In genomic region chr4:2802618-2803531, GRCh38 we compare ENCODE assay signal across 16 cellular contexts. TPM values are rescaled to one million over a fixed set of nuclear protein-coding genes. Genes with fewer than 3 reads are reported as not detected.
A peak's percentile ranks its signal among the peaks of the same experiment; 100 is the strongest.
DNase-seq lines count a peak whose midpoint lies in the region; ATAC-seq and TF ChIP-seq lines count a peak whose summit lies in the region.
"Had no signal": no experiment of that assay in that cellular context is flagged by ENCODE, and none has a peak within 500 bp of the region (broad histone marks: within the 10 kb centered on the region; RNA-seq: fewer than 3 reads in every experiment).

No MANE protein-coding gene starts in this region.

- H3K27me3 ChIP-seq in right atrium auricular region: no peaks in the 10 kb centered on the region
- no peaks in the 10 kb centered on the region for H3K27me3 ChIP-seq in heart left ventricle
- H3K27me3 ChIP-seq in aorta (ENCODE audit: control insufficient read depth in 1 of 2, insufficient read depth in 2 of 2, low read length in 1 of 2): no peaks in the 10 kb centered on the region

- H3K36me3 Mint-ChIP-seq in nephron (ENCODE audit: low read depth): no peaks in the 10 kb centered on the region
- H3K36me3 Mint-ChIP-seq: mesothelial cell of epicardium, T-cell had no signal

- H3K36me3 ChIP-seq in right atrium auricular region (no peaks in the 10 kb centered on the region), heart left ventricle (peaks cover 0 to 7% (median 0%) of the 10 kb centered on the region in 9 donors), aorta (ENCODE audit: control insufficient read depth in 1 of 2, insufficient read depth in 2 of 2, low read length in 1 of 2) (no peaks in the 10 kb centered on the region)

- H3K9me3 ChIP-seq in right atrium auricular region (no peaks in the 10 kb centered on the region), heart left ventricle (no peaks in the 10 kb centered on the region), aorta (ENCODE audit: control insufficient read depth, low read length) (no peaks in the 10 kb centered on the region)

- peaks cover 0 to 97% of the 10 kb centered on the region in 2 donors for H3K4me1 ChIP-seq in right atrium auricular region
- peaks cover 54 to 98% (median 92%) of the 10 kb centered on the region in 12 donors for H3K4me1 ChIP-seq in heart left ventricle
- no peaks in the 10 kb centered on the region for H3K4me1 ChIP-seq in aorta (ENCODE audit: control insufficient read depth in 1 of 2, insufficient read depth in 2 of 2, low read length in 2 of 2)

- H3K4me3 ChIP-seq in right atrium auricular region (no peak overlapping the region), heart left ventricle (no peak overlapping the region), aorta (ENCODE audit: low read length in 2 of 2) (no peak overlapping the region)
- H3K4me3 ChIP-seq: smooth muscle cell had no signal

- 88 to 93% (median 90%) methylated on average over 21 to 27 of the region's 27 CpGs for WGBS in heart left ventricle, 4 donors
- WGBS in aorta, 2 donors: 93% methylated on average over 26 to 27 of the region's 27 CpGs

- H3K27me3 Mint-ChIP-seq in nephron (ENCODE audit: low read depth): peaks cover 3% of the 10 kb centered on the region
- H3K27me3 Mint-ChIP-seq: stimulated activated naive B cell treated with anti-CD40 and anti-IgM and Interleukin-4, amounts not matched to agents 10 μg/mL and 1 μg/mL and 100 μg/mL, for 72 hours; T-cell had no signal

- H3K27ac ChIP-seq in right atrium auricular region: no peak overlapping the region
- H3K27ac ChIP-seq in heart left ventricle: peak overlapping the region in 7 of 12 donors; percentile 9 to 82 (median 44)
- no peak overlapping the region for H3K27ac ChIP-seq in aorta (ENCODE audit: low read depth in 1 of 2, low read length in 2 of 2)
- H3K27ac ChIP-seq: VCaP had no signal

- peak overlapping the region in 2 of 3 experiments; percentile 48 to 99 for H3K27ac Mint-ChIP-seq in nephron
- H3K27ac Mint-ChIP-seq: mesothelial cell of epicardium had no signal

- no peak for TF ChIP-seq POLR2A in heart left ventricle (IDR thresholded peaks at IDR 0.05)

- no peak overlapping the region for H3K4me3 Mint-ChIP-seq in nephron
- H3K4me3 Mint-ChIP-seq: mesothelial cell of epicardium; stimulated activated naive B cell treated with anti-CD40 and anti-IgM and Interleukin-4, amounts not matched to agents 10 μg/mL and 1 μg/mL and 100 μg/mL, for 72 hours; T-cell had no signal

- peaks cover 33% of the 10 kb centered on the region for H3K4me1 Mint-ChIP-seq in nephron

- DNase-seq in Right ventricle myocardium inferior (ENCODE audit: missing footprints): peak; percentile 32
- no peak for DNase-seq in right atrium auricular region (ENCODE audit: low spot score)
- DNase-seq in heart left ventricle: peak in 3 of 5 donors; percentile 21 to 51 (median 25)
- DNase-seq in aorta: peak; percentile 36 to 57
- DNase-seq in NCI-H446 (lab: John Stamatoyannopoulos, UW): no peak
- DNase-seq in stimulated activated CD4-positive, alpha-beta T cell treated with anti-CD3 and anti-CD28 coated beads, Interleukin-2, amount 100 ng/mL, for 24 hours: no peak
- no peak for DNase-seq in NCI-H1092 (lab: John Stamatoyannopoulos, UW)
- DNase-seq: amniotic stem cell; KG1; NCI-H1105; stimulated activated naive B cell treated with anti-CD40 and anti-IgM and Interleukin-4, amounts not matched to agents 10 μg/mL and 1 μg/mL and 100 μg/mL, for 72 hours; T-cell had no signal

- TF ChIP-seq CTCF in right atrium auricular region (IDR thresholded peaks at IDR 0.05) (no peak), heart left ventricle (IDR thresholded peaks at IDR 0.05) (no peak), nephron (IDR thresholded peaks at IDR 0.05; ENCODE audit: unreplicated experiment in 3 of 3) (no peak)

- no peaks in the 10 kb centered on the region for H3K9me3 Mint-ChIP-seq in nephron
- H3K9me3 Mint-ChIP-seq: mesothelial cell of epicardium; stimulated activated naive B cell treated with anti-CD40 and anti-IgM and Interleukin-4, amounts not matched to agents 10 μg/mL and 1 μg/mL and 100 μg/mL, for 72 hours; T-cell had no signal

- intact Hi-C loops in Right ventricle myocardium inferior (cut with DNase I): loop anchor here (5.0 kb wide), 1 partner anchor 41 kb away; no protein-coding TSS in a partner anchor
- intact Hi-C loops in heart left ventricle (cut with DNase I): loop anchor here in 1 of 10 donors (5.0 kb wide), 1 partner anchor 39 kb away; the partner anchor contains the start of gene ADD1
- intact Hi-C loops in aorta (cut with DNase I): no loop called here

- no peak for ATAC-seq in Right ventricle myocardium inferior
- no peak for ATAC-seq in heart left ventricle
- ATAC-seq in aorta (ENCODE audit: low FRiP score): no peak
- ATAC-seq: stimulated activated naive B cell treated with anti-CD40 and anti-IgM and Interleukin-4, amounts not matched to agents 10 μg/mL and 1 μg/mL and 100 μg/mL, for 72 hours; T-cell had no signal

RNA-seq across cellular contexts. Expression of gene SH3BP2, which starts 10.0 kb away (rescaled TPM):
- total RNA-seq in Right ventricle myocardium inferior (32.2 TPM), right atrium auricular region (10 to 100 TPM; 20.1 to 25.2 TPM), heart left ventricle (10 to 100 TPM; 10.4 to 70.2 (median 23.5) TPM), aorta (10 to 100 TPM; 47.8 to 75.4 TPM)
- polyA plus RNA-seq in heart left ventricle (10 to 100 TPM; 17.1 to 24.5 TPM), aorta (10 to 100 TPM in 1 of 2 donors, 1 to 10 TPM in 1; 6.2 to 13.8 TPM)

RNA-seq across cellular contexts. Expression of gene ADD1, which starts 40.8 kb away (rescaled TPM):
- total RNA-seq in Right ventricle myocardium inferior (231 TPM), right atrium auricular region (100 to 1,000 TPM; 171 to 196 TPM), heart left ventricle (100 to 1,000 TPM; 179 to 275 (median 215) TPM), aorta (100 to 1,000 TPM; 305 to 351 TPM)
- polyA plus RNA-seq in heart left ventricle (100 to 1,000 TPM; 193 to 269 TPM), aorta (100 to 1,000 TPM in 1 of 2 donors, 10 to 100 TPM in 1; 98.3 to 263 TPM)

RNA-seq across cellular contexts. Expression of gene TNIP2, which starts 46.7 kb away (rescaled TPM):
- 29.6 TPM for total RNA-seq in Right ventricle myocardium inferior
- 10 to 100 TPM; 28.0 to 45.8 TPM for total RNA-seq in right atrium auricular region
- total RNA-seq in heart left ventricle: 10 to 100 TPM; 12.6 to 94.5 (median 23.4) TPM
- 10 to 100 TPM; 21.7 to 37.3 TPM for polyA plus RNA-seq in heart left ventricle
- 10 to 100 TPM; 37.4 to 39.4 TPM for total RNA-seq in aorta
- 10 to 100 TPM; 37.2 to 43.8 TPM for polyA plus RNA-seq in aorta

Comparison
In these comparisons a context has a peak if more than half of its experiments do, and no peak if none do; other contexts are left out.
1. DNase-seq: peak in Right ventricle myocardium inferior (single experiment), heart left ventricle (3 of 5) and aorta (2 of 2); none in right atrium auricular region (single experiment), NCI-H446 (0 of 2), stimulated activated CD4-positive, alpha-beta T cell treated with anti-CD3 and anti-CD28 coated beads, Interleukin-2, amount 100 ng/mL, for 24 hours (0 of 2) and NCI-H1092 (single experiment).
2. H3K27ac ChIP-seq: peak in heart left ventricle (7 of 12); none in right atrium auricular region (0 of 2) and aorta (0 of 2).